In the genomic region with DNA sequence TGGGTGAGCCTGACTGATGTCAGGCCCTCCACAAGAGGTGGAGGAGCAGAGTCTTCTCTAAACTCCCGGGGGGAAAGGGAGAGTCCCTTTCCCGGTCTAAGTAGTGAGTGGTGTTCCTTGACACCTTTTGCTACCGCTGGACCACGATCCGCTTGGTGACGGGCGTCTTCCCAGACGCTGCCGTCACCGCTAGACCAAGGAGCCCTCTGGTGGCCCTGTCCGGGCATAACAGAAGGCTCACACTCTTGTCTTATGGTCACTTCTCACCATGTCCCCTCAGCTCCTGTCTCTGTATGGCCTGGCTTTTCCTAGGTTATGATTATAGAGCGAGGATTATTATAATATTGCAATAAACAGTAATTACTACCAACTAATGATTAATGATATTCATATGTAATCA, we compare ENCODE assay signal across 8 cellular contexts. TPM values are rescaled to one million over a fixed set of nuclear protein-coding genes. Genes with fewer than 3 reads are reported as not detected.
A peak's percentile ranks its signal among the peaks of the same experiment; 100 is the strongest.
DNase-seq lines count a peak whose midpoint lies in the region; ATAC-seq and TF ChIP-seq lines count a peak whose summit lies in the region.
"Not testable (repeated sequence)": the region's sequence is repeated elsewhere in the genome, so short reads cannot be mapped to it uniquely, and the experiment has no call there.

No MANE protein-coding gene starts in this region.

- intact Hi-C loops in CD4-positive, alpha-beta T cell (cut with DNase I, micrococcal nuclease), result loop anchor here (1.0 to 5.0 kb wide), 3 partner anchors 68 to 87 kb away; a partner anchor contains a TSS
- intact Hi-C loops in prostate gland (cut with DNase I), result not testable (repeated sequence)

- not testable (repeated sequence) for H3K9me3 ChIP-seq in CD4-positive, alpha-beta T cell (ENCODE audit: control insufficient read depth, low read length); prostate gland

- H3K9me3 Mint-ChIP-seq in CD4-positive, alpha-beta T cell; stimulated activated effector memory CD8-positive, alpha-beta T cell treated with anti-CD3 and anti-CD28 coated beads, Interleukin-12 subunit alpha, Interleukin-12 subunit beta, amount 100 ng/mL, for 72 hours: not testable (repeated sequence)

- not testable (repeated sequence) for H3K27me3 Mint-ChIP-seq in CD4-positive, alpha-beta T cell

- H3K36me3 ChIP-seq in prostate gland, result not testable (repeated sequence)

- H3K4me3 Mint-ChIP-seq in CD4-positive, alpha-beta T cell; stimulated activated effector memory CD8-positive, alpha-beta T cell treated with anti-CD3 and anti-CD28 coated beads, Interleukin-12 subunit alpha, Interleukin-12 subunit beta, amount 100 ng/mL, for 72 hours: not testable (repeated sequence)

- not testable (repeated sequence) for ATAC-seq in CD4-positive, alpha-beta T cell (ENCODE audit: poor library complexity); left lobe of liver; stimulated activated effector memory CD8-positive, alpha-beta T cell treated with anti-CD3 and anti-CD28 coated beads, Interleukin-12 subunit alpha, Interleukin-12 subunit beta, amount 100 ng/mL, for 72 hours

- CTCF ChIA-PET in CD4-positive, alpha-beta T cell (lab: Charles Lee), result interaction anchor here (0.7 to 4.0 kb wide), 11 partner anchors 13 to 93 kb away, joined by 3 to 44 read pairs (median 5); no protein-coding TSS in a partner anchor

- H3K4me1 Mint-ChIP-seq in CD4-positive, alpha-beta T cell (ENCODE audit: low read depth), result not testable (repeated sequence)
- peaks cover 14% of the 10 kb centered on the region for H3K4me1 Mint-ChIP-seq in stimulated activated effector memory CD8-positive, alpha-beta T cell treated with anti-CD3 and anti-CD28 coated beads, Interleukin-12 subunit alpha, Interleukin-12 subunit beta, amount 100 ng/mL, for 72 hours

- H3K4me1 ChIP-seq in prostate gland (replicated peaks), result not testable (repeated sequence)

- H3K36me3 Mint-ChIP-seq in CD4-positive, alpha-beta T cell (ENCODE audit: low read depth), result not testable (repeated sequence)
- peaks cover 93% of the 10 kb centered on the region for H3K36me3 Mint-ChIP-seq in stimulated activated effector memory CD8-positive, alpha-beta T cell treated with anti-CD3 and anti-CD28 coated beads, Interleukin-12 subunit alpha, Interleukin-12 subunit beta, amount 100 ng/mL, for 72 hours

- DNase-seq in CD4-positive, alpha-beta T cell, result peak; percentile 40 to 71 (median 56)
- DNase-seq in activated CD4-positive, alpha-beta T cell treated with anti-CD3 and anti-CD28 coated beads for 1 hour, result peak; percentile 54
- peak; percentile 55 for DNase-seq in activated naive CD4-positive, alpha-beta T cell treated with anti-CD3 and anti-CD28 coated beads, Interleukin-2, amount 50 U/mL, for 16 hours
- peak; percentile 28 to 53 for DNase-seq in erythroblast (lab: John Stamatoyannopoulos, UW)
- DNase-seq in left lobe of liver (ENCODE audit: low spot score), result peak; percentile 62
- peak; percentile 35 for DNase-seq in prostate gland (ENCODE audit: low spot score)
- peak; percentile 24 to 67 for DNase-seq in stimulated activated effector memory CD8-positive, alpha-beta T cell treated with anti-CD3 and anti-CD28 coated beads, Interleukin-12 subunit alpha, Interleukin-12 subunit beta, amount 100 ng/mL, for 72 hours (ENCODE audit: low spot score in 2 of 2)

- H3K27me3 ChIP-seq in CD4-positive, alpha-beta T cell (ENCODE audit: control insufficient read depth, insufficient read depth, low read length); prostate gland (replicated peaks; ENCODE audit: insufficient read depth): not testable (repeated sequence)

- H3K27ac ChIP-seq in CD4-positive, alpha-beta T cell (ENCODE audit: low read depth, low read length); prostate gland: not testable (repeated sequence)

- POLR2A ChIA-PET in CD4-positive, alpha-beta T cell (lab: Charles Lee), result interaction anchor here (2.5 kb wide), 1 partner anchor 87 kb away, joined by 7 read pairs; no protein-coding TSS in a partner anchor

- TF ChIP-seq POLR2A in erythroblast (IDR thresholded peaks at IDR 0.05; ENCODE audit: low read length); prostate gland (IDR thresholded peaks at IDR 0.05): not testable (repeated sequence)

- not testable (repeated sequence) for H3K27ac Mint-ChIP-seq in CD4-positive, alpha-beta T cell; stimulated activated effector memory CD8-positive, alpha-beta T cell treated with anti-CD3 and anti-CD28 coated beads, Interleukin-12 subunit alpha, Interleukin-12 subunit beta, amount 100 ng/mL, for 72 hours

- TF ChIP-seq CTCF in CD4-positive, alpha-beta T cell (IDR thresholded peaks at IDR 0.05), result peak; percentile 83
- peak; percentile 56 for TF ChIP-seq CTCF in LNCAP (IDR thresholded peaks at IDR 0.05)
- TF ChIP-seq CTCF in prostate gland (IDR thresholded peaks at IDR 0.05), result peak in 3 of 4 experiments; percentile 46 to 65 (median 64)

- not testable (repeated sequence) for H3K4me3 ChIP-seq in prostate gland

- 22% methylated on average over 12 of the region's 12 CpGs for WGBS in prostate gland

RNA-seq across cellular contexts. Expression of a gene that starts 23.4 kb away (rescaled TPM):
- total RNA-seq in CD4-positive, alpha-beta T cell, result 1 to 10 TPM; 4.1 to 5.0 TPM
- total RNA-seq in left lobe of liver (6.4 TPM), prostate gland (10 to 100 TPM; 10.1 to 35.6 TPM)

RNA-seq across cellular contexts. Expression of a gene that starts 35.2 kb away (rescaled TPM):
- 1 to 10 TPM; 1.1 TPM for total RNA-seq in CD4-positive, alpha-beta T cell
- total RNA-seq in left lobe of liver (8.7 TPM), prostate gland (10 to 100 TPM; 13.7 to 15.5 TPM)
